In genomic region chr7:56287429-56288138, GRCh38 we compare ENCODE assay signal across 11 cellular contexts.
DNase-seq lines count a peak whose midpoint lies in the region; ATAC-seq and TF ChIP-seq lines count a peak whose summit lies in the region.
"Had no signal": no experiment of that assay in that cellular context is flagged by ENCODE, and none has a peak within 500 bp of the region (broad histone marks: within the 10 kb centered on the region; RNA-seq: fewer than 3 reads in every experiment).

No MANE protein-coding gene starts in this region.

- peak overlapping the region in 2 of 3 donors; percentile 23 to 69 for H3K9ac ChIP-seq in skeletal muscle tissue (ENCODE audit: low read depth in 1 of 3, low read length in 3 of 3)

- H3K36me3 ChIP-seq in right atrium auricular region: no peaks in the 10 kb centered on the region
- no peaks in the 10 kb centered on the region for H3K36me3 ChIP-seq in skeletal muscle tissue (ENCODE audit: control insufficient read depth in 3 of 3, insufficient read depth in 3 of 3, low read length in 3 of 3)

- H3K27me3 ChIP-seq in right atrium auricular region: no peaks in the 10 kb centered on the region
- H3K27me3 ChIP-seq in skeletal muscle tissue (ENCODE audit: control insufficient read depth in 3 of 3, insufficient read depth in 3 of 3, low read length in 3 of 3): no peaks in the 10 kb centered on the region

- H3K4me1 Mint-ChIP-seq in activated T-helper 1 cell treated with anti-CD3 and anti-CD28 coated beads, Interleukin-12 subunit alpha, Interleukin-12 subunit beta, Interleukin-2, Interleukin-4 antibody, amounts not matched to agents 30 ng/mL and 10 ng/mL and 1 ng/mL, durations not matched to agents 14 hours and 24 hours and 36 hours (ENCODE audit: low read depth): no peaks in the 10 kb centered on the region
- H3K4me1 Mint-ChIP-seq: IgD-negative memory B cell, natural killer cell had no signal

- H3K36me3 Mint-ChIP-seq in activated T-helper 1 cell treated with anti-CD3 and anti-CD28 coated beads, Interleukin-12 subunit alpha, Interleukin-12 subunit beta, Interleukin-2, Interleukin-4 antibody, amounts not matched to agents 30 ng/mL and 10 ng/mL and 1 ng/mL, durations not matched to agents 14 hours and 24 hours and 36 hours (ENCODE audit: low read depth): peaks cover 1% of the 10 kb centered on the region
- H3K36me3 Mint-ChIP-seq: IgD-negative memory B cell had no signal

- in situ Hi-C loops in KBM-7 (cut with MboI; ENCODE audit: low pct_unique_long_range_greater_than_20kb, low sequenced_read_pairs): no loop called here

- peak; percentile 53; the same call in 1 of the 3 replicates for ATAC-seq in SK-N-SH treated with all-trans-retinoic acid at 6 μM for 48 hours
- no peak for ATAC-seq in HG02840 (IDR thresholded peaks at IDR 0.05; ENCODE audit: low FRiP score, unreplicated experiment)
- ATAC-seq: natural killer cell had no signal

- intact Hi-C loops in activated T-helper 1 cell treated with anti-CD3 and anti-CD28 coated beads, Interleukin-12 subunit alpha, Interleukin-12 subunit beta, Interleukin-2, Interleukin-4 antibody, amounts not matched to agents 30 ng/mL and 10 ng/mL and 1 ng/mL, durations not matched to agents 14 hours and 24 hours and 36 hours (cut with micrococcal nuclease): no loop called here
- intact Hi-C loops in lower leg skin (cut with DNase I; ENCODE audit: low total_unique reads): no loop called here

- TF ChIP-seq CTCF in right atrium auricular region (IDR thresholded peaks at IDR 0.05): no peak
- TF ChIP-seq CTCF in lower leg skin (IDR thresholded peaks at IDR 0.05): no peak

- DNase-seq in KBM-7: peak; percentile 63
- DNase-seq in right atrium auricular region (ENCODE audit: low spot score): no peak
- no peak for DNase-seq in activated T-helper 1 cell treated with anti-CD3 and anti-CD28 coated beads, Interleukin-12 subunit alpha, Interleukin-12 subunit beta, Interleukin-2, Interleukin-4 antibody, amounts not matched to agents 30 ng/mL and 10 ng/mL and 1 ng/mL, durations not matched to agents 14 hours and 24 hours and 36 hours (ENCODE audit: low spot score)
- no peak for DNase-seq in lower leg skin (ENCODE audit: low spot score in 2 of 2)
- no peak for DNase-seq in central memory CD4-positive, alpha-beta T cell
- DNase-seq: natural killer cell, NCI-H526 treated with DMSO at 0.1 percent for 48 hours had no signal

- no peaks in the 10 kb centered on the region for H3K9me3 ChIP-seq in right atrium auricular region
- H3K9me3 ChIP-seq in skeletal muscle tissue (ENCODE audit: control insufficient read depth in 3 of 3, low read length in 3 of 3): no peaks in the 10 kb centered on the region

- H3K4me3 ChIP-seq in right atrium auricular region: peak overlapping the region; percentile 15 to 48
- H3K4me3 ChIP-seq in skeletal muscle tissue (ENCODE audit: low read length in 3 of 3): peak overlapping the region; percentile 50 to 59 (median 54)
- H3K4me3 ChIP-seq in lower leg skin (ENCODE audit: low read depth, poor library complexity, severe bottlenecking): no peak overlapping the region

- H3K9me3 Mint-ChIP-seq in activated T-helper 1 cell treated with anti-CD3 and anti-CD28 coated beads, Interleukin-12 subunit alpha, Interleukin-12 subunit beta, Interleukin-2, Interleukin-4 antibody, amounts not matched to agents 30 ng/mL and 10 ng/mL and 1 ng/mL, durations not matched to agents 14 hours and 24 hours and 36 hours: peaks cover 58% of the 10 kb centered on the region

- no peak for TF ChIP-seq POLR2A in lower leg skin (IDR thresholded peaks at IDR 0.05)

- no peak overlapping the region for H3K4me3 Mint-ChIP-seq in activated T-helper 1 cell treated with anti-CD3 and anti-CD28 coated beads, Interleukin-12 subunit alpha, Interleukin-12 subunit beta, Interleukin-2, Interleukin-4 antibody, amounts not matched to agents 30 ng/mL and 10 ng/mL and 1 ng/mL, durations not matched to agents 14 hours and 24 hours and 36 hours
- H3K4me3 Mint-ChIP-seq: IgD-negative memory B cell, natural killer cell had no signal

- H3K27ac Mint-ChIP-seq in activated T-helper 1 cell treated with anti-CD3 and anti-CD28 coated beads, Interleukin-12 subunit alpha, Interleukin-12 subunit beta, Interleukin-2, Interleukin-4 antibody, amounts not matched to agents 30 ng/mL and 10 ng/mL and 1 ng/mL, durations not matched to agents 14 hours and 24 hours and 36 hours: no peak overlapping the region
- H3K27ac Mint-ChIP-seq: IgD-negative memory B cell, natural killer cell had no signal

- H3K4me1 ChIP-seq in right atrium auricular region (no peaks in the 10 kb centered on the region), skeletal muscle tissue (ENCODE audit: control insufficient read depth in 3 of 3, insufficient read depth in 3 of 3, low read length in 3 of 3) (no peaks in the 10 kb centered on the region)

- 2 to 8% methylated on average over 21 to 51 of the region's 57 CpGs for WGBS in lower leg skin, 2 donors

- no peaks in the 10 kb centered on the region for H3K27me3 Mint-ChIP-seq in activated T-helper 1 cell treated with anti-CD3 and anti-CD28 coated beads, Interleukin-12 subunit alpha, Interleukin-12 subunit beta, Interleukin-2, Interleukin-4 antibody, amounts not matched to agents 30 ng/mL and 10 ng/mL and 1 ng/mL, durations not matched to agents 14 hours and 24 hours and 36 hours (ENCODE audit: insufficient read depth)
- H3K27me3 Mint-ChIP-seq: IgD-negative memory B cell had no signal

- H3K27ac ChIP-seq in right atrium auricular region (no peak overlapping the region), skeletal muscle tissue (ENCODE audit: low read depth, low read length) (no peak overlapping the region)

TF ChIP-seq in SK-N-SH treated with all-trans-retinoic acid at 6 μM for 48 hours, 23 proteins besides CTCF, POLR2A, EP300 and RAD21:
- TF ChIP-seq CSDC2 (CRISPR knock-in tag; IDR thresholded peaks at IDR 0.05) (no peak), TCF4 (CRISPR knock-in tag; IDR thresholded peaks at IDR 0.05; ENCODE audit: borderline replicate concordance) (no peak), ZFP3 (CRISPR knock-in tag; IDR thresholded peaks at IDR 0.05) (no peak), OSR1 (CRISPR knock-in tag; IDR thresholded peaks at IDR 0.05) (no peak), ARNTL (CRISPR knock-in tag; IDR thresholded peaks at IDR 0.05; ENCODE audit: borderline replicate concordance, low read depth) (no peak), GLIS3 (CRISPR knock-in tag; IDR thresholded peaks at IDR 0.05) (no peak), ZNF8 (CRISPR knock-in tag; IDR thresholded peaks at IDR 0.05) (no peak), POU6F1 (CRISPR knock-in tag; IDR thresholded peaks at IDR 0.05; ENCODE audit: borderline replicate concordance, low read depth) (no peak), ISL1 (CRISPR knock-in tag; IDR thresholded peaks at IDR 0.05) (no peak), CREB5 (CRISPR knock-in tag; IDR thresholded peaks at IDR 0.05; ENCODE audit: low read depth) (no peak), RARB (CRISPR knock-in tag; IDR thresholded peaks at IDR 0.05) (no peak), CSRNP3 (CRISPR knock-in tag; IDR thresholded peaks at IDR 0.05) (no peak)
